ENCODE assay signal across 16 cellular contexts in genomic region chr4:8876982-8877779, GRCh38. TPM values are rescaled to one million over a fixed set of nuclear protein-coding genes. Genes with fewer than 3 reads are reported as not detected.
DNase-seq lines count a peak whose midpoint lies in the region; ATAC-seq and TF ChIP-seq lines count a peak whose summit lies in the region.
"Had no signal": no experiment of that assay in that cellular context is flagged by ENCODE, and none has a peak within 500 bp of the region (broad histone marks: within the 10 kb centered on the region; RNA-seq: fewer than 3 reads in every experiment).

No MANE protein-coding gene starts in this region.

- no peak for DNase-seq in H9
- DNase-seq in WTC11 (ENCODE audit: low spot score): no peak
- no peak for DNase-seq in mesendoderm
- DNase-seq in NCI-H748 treated with DMSO at 0.1 percent for 48 hours (lab: John Stamatoyannopoulos, UW): no peak
- no peak for DNase-seq in left ventricle myocardium superior
- DNase-seq: BE2C; Caco-2; CD8-positive, alpha-beta memory T cell; GF-D8; HCEC 1CT; KG1 had no signal

- CTCF ChIA-PET in WTC11 (lab: Charles Lee): interaction anchor here (1.0 to 2.1 kb wide), 2 partner anchors 10 to 41 kb away, joined by 5 to 7 read pairs; no protein-coding TSS in a partner anchor

- H2AK5ac ChIP-seq in H9 (ENCODE audit: insufficient read length, low read length) (no peak overlapping the region), mesendoderm (ENCODE audit: low read length) (no peak overlapping the region)

- no peak overlapping the region for H2BK12ac ChIP-seq in H9 (ENCODE audit: insufficient read length, low read depth, low read length)

- no peaks in the 10 kb centered on the region for H3K23me2 ChIP-seq in H9 (ENCODE audit: insufficient read length, low read depth, low read length, poor library complexity, severe bottlenecking)

- H2BK5ac ChIP-seq in H9 (ENCODE audit: insufficient read length, low read length): no peak overlapping the region
- H2BK5ac ChIP-seq in mesendoderm (ENCODE audit: low read length): no peak overlapping the region

- peaks cover 99% of the 10 kb centered on the region for H3K27me3 Mint-ChIP-seq in H9 (ENCODE audit: low read depth)
- peaks cover 98% of the 10 kb centered on the region for H3K27me3 Mint-ChIP-seq in WTC11 (ENCODE audit: low read depth)

- no CpG with 5 or more reads among the region's 11 CpGs for WGBS in H9 (ENCODE audit: extremely low coverage, insufficient read length, low lambda C conversion rate)
- WGBS in mesendoderm (ENCODE audit: extremely low coverage, insufficient coverage, low lambda C conversion rate): no CpG with 5 or more reads among the region's 11 CpGs

- H3K9ac ChIP-seq in H9 (ENCODE audit: extremely low read depth, insufficient read length, low read length) (no peak overlapping the region), mesendoderm (ENCODE audit: low read length) (no peak overlapping the region)

- H4K8ac ChIP-seq in H9 (replicated peaks; ENCODE audit: insufficient read length, low read depth, low read length) (no peak overlapping the region), mesendoderm (ENCODE audit: low read depth, low read length) (no peak overlapping the region)

- H3K79me1 ChIP-seq in H9 (ENCODE audit: insufficient read depth, low read depth, low read length, poor library complexity, severe bottlenecking) (no peaks in the 10 kb centered on the region), mesendoderm (ENCODE audit: low read length) (no peaks in the 10 kb centered on the region)

- peak overlapping the region in 1 of 2 experiments; percentile 59; a peak in 2 of 5 replicates for H3K4me3 Mint-ChIP-seq in H9
- no peak overlapping the region; the same call in 1 of the 2 replicates for H3K4me3 Mint-ChIP-seq in WTC11
- H3K4me3 Mint-ChIP-seq: CD8-positive, alpha-beta memory T cell; IgD-negative memory B cell had no signal

- no peaks in the 10 kb centered on the region for H4K20me1 ChIP-seq in H9 (ENCODE audit: control insufficient read depth, insufficient read depth, insufficient read length)

- no peak overlapping the region for H2AFZ ChIP-seq in H9 (ENCODE audit: low read length)

- H3K4me1 ChIP-seq in H9 (ENCODE audit: insufficient read depth, low read length): no peaks in the 10 kb centered on the region
- H3K4me1 ChIP-seq in mesendoderm (ENCODE audit: control insufficient read depth, low read depth, low read length): peaks cover 2% of the 10 kb centered on the region
- H3K4me1 ChIP-seq: A549, Caco-2 had no signal

- no peak overlapping the region for H3K18ac ChIP-seq in H9 (ENCODE audit: insufficient read length, low read depth, low read length)
- H3K18ac ChIP-seq in mesendoderm (ENCODE audit: low read length): no peak overlapping the region

- no peak overlapping the region for H3K4me3 ChIP-seq in mesendoderm (ENCODE audit: low read length)
- H3K4me3 ChIP-seq: A549 had no signal

- no peak overlapping the region for H3K4ac ChIP-seq in H9 (ENCODE audit: low read depth, low read length)
- no peak overlapping the region for H3K4ac ChIP-seq in mesendoderm (ENCODE audit: low read depth, low read length)

- no peak overlapping the region for H3K27ac ChIP-seq in H9 (ENCODE audit: insufficient read length, low read depth, low read length)
- no peak overlapping the region for H3K27ac ChIP-seq in mesendoderm (ENCODE audit: low read depth, low read length)
- H3K27ac ChIP-seq: A549, HL-60 had no signal

- ATAC-seq in WTC11 (peak; percentile 8; the same call in 1 of the 2 replicates), left ventricle myocardium superior (no peak), HG03108 (IDR thresholded peaks at IDR 0.05; ENCODE audit: unreplicated experiment) (no peak)

- no peak overlapping the region for H2BK15ac ChIP-seq in H9 (ENCODE audit: low read depth, low read length)
- no peak overlapping the region for H2BK15ac ChIP-seq in mesendoderm (replicated peaks; ENCODE audit: low read depth)

- POLR2A ChIA-PET in WTC11 (lab: Charles Lee): interaction anchor here (1.0 kb wide), 1 partner anchor 14 kb away, joined by 3 read pairs; no protein-coding TSS in a partner anchor

- H4K91ac ChIP-seq in H9 (ENCODE audit: insufficient read length, low read depth, low read length): no peak overlapping the region

- H3K9me3 Mint-ChIP-seq in H9 (peaks cover 2 to 11% of the 10 kb centered on the region in 2 experiments; a peak in 3 of 5 replicates), WTC11 (no peaks in the 10 kb centered on the region)

- no peak overlapping the region for H2BK120ac ChIP-seq in H9 (ENCODE audit: low read depth, low read length, poor library complexity, severe bottlenecking)
- H2BK120ac ChIP-seq in mesendoderm (ENCODE audit: low read depth, low read length): no peak overlapping the region

- no peak for TF ChIP-seq CTCF in H9 (conservative IDR thresholded peaks at IDR 0.05)
- no peak for TF ChIP-seq CTCF in WTC11 (IDR thresholded peaks at IDR 0.05)

- H3K23ac ChIP-seq in H9 (ENCODE audit: insufficient read length, low read depth, low read length): no peak overlapping the region
- H3K23ac ChIP-seq in mesendoderm (ENCODE audit: low read length): peak overlapping the region; percentile 99

- peak overlapping the region; percentile 68 for H3K4me2 ChIP-seq in H9 (ENCODE audit: insufficient read depth, insufficient read length, low read length)
- H3K4me2 ChIP-seq in mesendoderm (ENCODE audit: low read length): no peak overlapping the region
- H3K4me2 ChIP-seq: A549 had no signal

- H3K27me3 ChIP-seq in H9 (ENCODE audit: insufficient read depth, low read length) (peaks cover 84% of the 10 kb centered on the region), mesendoderm (ENCODE audit: insufficient read depth, low read length, poor library complexity) (peaks cover 75% of the 10 kb centered on the region)
- H3K27me3 ChIP-seq: BE2C had no signal

- H3K56ac ChIP-seq in H9 (ENCODE audit: insufficient read length, low read depth, low read length) (no peak overlapping the region), mesendoderm (ENCODE audit: low read length) (peak overlapping the region; percentile 15)

- intact Hi-C loops in left ventricle myocardium superior (cut with micrococcal nuclease): no loop called here

- no peak overlapping the region for H2BK20ac ChIP-seq in H9 (ENCODE audit: low read depth, low read length, poor library complexity, severe bottlenecking)

- H3K4me1 Mint-ChIP-seq in H9: peaks cover 9 to 31% of the 10 kb centered on the region in 2 experiments
- H3K4me1 Mint-ChIP-seq in WTC11: peaks cover 15% of the 10 kb centered on the region

- H3K27ac Mint-ChIP-seq in H9 (no peak overlapping the region), WTC11 (no peak overlapping the region)
- H3K27ac Mint-ChIP-seq: CD8-positive, alpha-beta memory T cell; IgD-negative memory B cell had no signal

- H3K9me3 ChIP-seq in H9 (ENCODE audit: control insufficient read depth, low read depth, low read length): no peaks in the 10 kb centered on the region
- H3K9me3 ChIP-seq: A549, BE2C, Caco-2 had no signal

- no peak overlapping the region for H4K5ac ChIP-seq in H9 (ENCODE audit: insufficient read length, low read depth, low read length)
- H4K5ac ChIP-seq in mesendoderm (ENCODE audit: low read length): no peak overlapping the region

- H3T11ph ChIP-seq in H9 (ENCODE audit: low read length): no peak overlapping the region

- H3K36me3 ChIP-seq in mesendoderm (ENCODE audit: control insufficient read depth, insufficient read depth, low read length): no peaks in the 10 kb centered on the region
- H3K36me3 ChIP-seq: BE2C had no signal

- H3K36me3 Mint-ChIP-seq in H9 (ENCODE audit: insufficient read depth in 1 of 3, low read depth in 3 of 3) (no peaks in the 10 kb centered on the region; a peak in 1 of 7 replicates), WTC11 (no peaks in the 10 kb centered on the region)
- H3K36me3 Mint-ChIP-seq: CD8-positive, alpha-beta memory T cell had no signal

- no peak overlapping the region for H3K14ac ChIP-seq in H9 (ENCODE audit: insufficient read depth, low read length)

- H3K79me2 ChIP-seq in H9 (ENCODE audit: insufficient read depth, low read length) (no peaks in the 10 kb centered on the region), mesendoderm (ENCODE audit: control insufficient read depth, insufficient read depth, low read length) (no peaks in the 10 kb centered on the region)

TF ChIP-seq in WTC11, 78 proteins besides CTCF, POLR2A, EP300 and RAD21 (continues in another document):
- TF ChIP-seq E2F1 (CRISPR knock-in tag; IDR thresholded peaks at IDR 0.05) (no peak), ZNF396 (CRISPR knock-in tag; IDR thresholded peaks at IDR 0.05; ENCODE audit: borderline replicate concordance) (no peak), CBFB (CRISPR knock-in tag; IDR thresholded peaks at IDR 0.05; ENCODE audit: low read depth) (no peak), TEAD4 (CRISPR knock-in tag; IDR thresholded peaks at IDR 0.05) (no peak)

RNA-seq across cellular contexts. Expression of gene HMX1, which starts 5.5 kb away (rescaled TPM):
- 0.26 and 0.31 TPM in 2 replicates for total RNA-seq in H9 (2021)
- 6.9 to 10.0 TPM (median 7.8 TPM) in 3 replicates for total RNA-seq in WTC11 (2021)
- 0.38 TPM for polyA plus RNA-seq in mesendoderm (2013, experiment 1 of 2)
- 0.34 TPM for polyA plus RNA-seq in mesendoderm (2013, experiment 2 of 2)
- not detected for total RNA-seq in left ventricle myocardium superior
- total RNA-seq: CD8-positive, alpha-beta memory T cell had no signal
- polyA plus RNA-seq: AG04450; CD8-positive, alpha-beta memory T cell; IgD-negative memory B cell had no signal
